Comparison of ENCODE assay signal across 18 cellular contexts in the genomic region with DNA sequence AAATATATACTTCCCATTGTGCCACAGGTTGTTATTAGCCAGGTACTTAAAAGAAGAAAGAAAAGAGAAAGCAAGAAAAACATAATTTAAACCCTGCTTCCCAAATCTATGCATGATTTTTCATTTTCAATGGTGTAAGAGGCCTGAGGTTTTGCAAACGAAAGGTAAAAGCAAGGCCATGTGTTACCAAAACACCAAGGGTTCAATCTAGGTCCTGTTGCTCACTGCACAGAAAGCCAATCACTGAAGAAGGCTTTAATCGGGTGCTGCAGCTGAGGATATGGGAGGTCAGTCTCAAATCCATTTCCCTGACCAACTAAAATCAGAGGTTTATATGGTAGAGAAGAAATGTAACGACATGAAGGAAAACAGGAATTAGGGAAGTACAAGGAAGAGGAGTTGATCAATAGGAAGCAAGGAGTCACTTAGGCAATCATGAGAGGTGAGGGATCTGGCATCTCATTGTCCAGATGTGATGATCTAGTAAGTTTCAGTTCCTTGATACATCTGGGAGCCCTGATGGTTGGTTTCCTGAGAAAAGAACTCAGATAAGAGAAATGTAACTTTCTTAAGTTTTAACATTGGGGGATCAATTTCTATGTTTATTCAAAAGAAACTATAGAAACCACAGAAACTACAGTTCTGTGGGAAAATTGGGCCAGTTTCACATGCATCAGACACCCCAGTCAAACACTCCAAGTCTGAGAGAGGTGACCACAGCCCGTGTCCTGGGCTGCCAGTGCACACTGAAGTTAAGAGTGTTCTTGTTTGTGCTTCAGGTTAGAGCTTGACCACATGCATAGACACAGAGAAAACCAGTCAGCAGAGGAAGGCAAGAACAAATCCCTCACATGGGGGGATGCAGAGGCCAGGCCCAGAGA. TPM values are rescaled to one million over a fixed set of nuclear protein-coding genes. Genes with fewer than 3 reads are reported as not detected.
A peak's percentile ranks its signal among the peaks of the same experiment; 100 is the strongest.
DNase-seq lines count a peak whose midpoint lies in the region; ATAC-seq, FAIRE-seq and TF ChIP-seq lines count a peak whose summit lies in the region.
"Had no signal": no experiment of that assay in that cellular context is flagged by ENCODE, and none has a peak within 500 bp of the region (broad histone marks: within the 10 kb centered on the region; RNA-seq: fewer than 3 reads in every experiment).

No MANE protein-coding gene starts in this region.

- H2AFZ ChIP-seq in GM12878 (ENCODE audit: control insufficient read depth, low read depth, low read length) = no peak overlapping the region

- CTCF ChIA-PET in GM12878 (lab: Yijun Ruan, JAX) = interaction anchor here (0.9 kb wide), 1 partner anchor 18 kb away, joined by 4 read pairs; no protein-coding TSS in a partner anchor

- no peak overlapping the region for H3K9ac ChIP-seq in GM12878 (ENCODE audit: control insufficient read depth, insufficient read depth, low read length)

- H3K27me3 ChIP-seq in GM12878 (replicated peaks in 1 of 2; ENCODE audit: control insufficient read depth in 2 of 2, insufficient read depth in 2 of 2, low read length in 1 of 2) = no peaks in the 10 kb centered on the region

- no peak for TF ChIP-seq EP300 in GM12878 (IDR thresholded peaks at IDR 0.05; ENCODE audit: borderline replicate concordance in 1 of 2, control insufficient read depth in 1 of 2, low read depth in 2 of 2, low read length in 2 of 2)

- TF ChIP-seq RAD21 in GM12878 (IDR thresholded peaks at IDR 0.05; ENCODE audit: insufficient read depth, low read depth, low read length) = no peak

- in situ Hi-C loops in GM12878 (cut with MboI) = no loop called here

- intact Hi-C loops in GM12878 (cut with micrococcal nuclease; ENCODE audit: unreplicated experiment) = no loop called here

- no peak overlapping the region for H3K4me3 ChIP-seq in GM12865 (ENCODE audit: low read depth, low read length)
- no peak overlapping the region for H3K4me3 ChIP-seq in GM12878

- 31% methylated on average over 4 of the region's 4 CpGs for WGBS in GM12878 (ENCODE audit: insufficient coverage, insufficient replicate concordance, low lambda C conversion rate, missing lambda C conversion rate)

- H4K20me1 ChIP-seq in GM12878 (ENCODE audit: control insufficient read depth, insufficient read depth) = no peaks in the 10 kb centered on the region

- H3K9me3 ChIP-seq in GM12878 (replicated peaks; ENCODE audit: control insufficient read depth, insufficient read depth, low read length) = peaks cover 5% of the 10 kb centered on the region; the same call in 1 of the 3 replicates

- H3K4me2 ChIP-seq in GM12878 (ENCODE audit: control insufficient read depth, insufficient read depth) = peak overlapping the region; percentile 13; the same call in 1 of the 2 replicates

- TF ChIP-seq CTCF in GM12865 (IDR thresholded peaks at IDR 0.05; ENCODE audit: insufficient read depth, low read depth, low read length, missing control alignments) (no peak), GM12878 (IDR thresholded peaks at IDR 0.05 in 2 of 3, conservative IDR thresholded peaks at IDR 0.05 in 1 of 3; ENCODE audit: control insufficient read depth in 2 of 3, extremely low read depth in 1 of 3, insufficient read depth in 1 of 3, low read depth in 3 of 3, low read length in 3 of 3) (no peak)

- no TSS peak for BruUV-seq in GM12878 (replicated peaks; lab: Mats Ljungman, UMichigan)

- SMC1A ChIA-PET in GM12878 (lab: Charles Lee; ENCODE audit: uncharacterized antibody, unreplicated experiment) = no interaction called here

- TF ChIP-seq POLR2A in GM12878 (IDR thresholded peaks at IDR 0.05; ENCODE audit: low read depth, low read length) = no peak

- peak; percentile 69 for DNase-seq in GM12865 (ENCODE audit: low read depth)
- peak; percentile 94 for DNase-seq in MV-4-11 (lab: John Stamatoyannopoulos, UW)
- peak; percentile 23 for DNase-seq in GM12878 (ENCODE audit: low read depth, low spot score)
- DNase-seq in NCI-H1048 (lab: John Stamatoyannopoulos, UW) = no peak
- no peak for DNase-seq in GM19240 (ENCODE audit: insufficient read length, low spot score)
- DNase-seq in NCI-H146 (lab: John Stamatoyannopoulos, UW) = no peak
- DNase-seq: DMS 273 treated with DMSO at 0.1 percent for 48 hours, HFFc6, NCI-H1092, NCI-H2081 treated with DMSO at 0.1 percent for 48 hours, NCI-H524, SW 1271 had no signal

- H3K4me1 ChIP-seq in GM12878 (ENCODE audit: control insufficient read depth, insufficient read depth, low read length) = peaks cover 3% of the 10 kb centered on the region; the same call in 1 of the 2 replicates

- POLR2A ChIA-PET in GM12878 (lab: Charles Lee) = no interaction called here

- H3K27ac ChIP-seq in GM12878 (ENCODE audit: control insufficient read depth, insufficient read depth) = no peak overlapping the region
- H3K27ac ChIP-seq: C4-2B, RWPE1 had no signal

- no peaks in the 10 kb centered on the region for H3K79me2 ChIP-seq in GM12878 (ENCODE audit: control insufficient read depth, insufficient read depth, low read length)

- ATAC-seq in GM18909 (IDR thresholded peaks at IDR 0.05; ENCODE audit: poor library complexity, unreplicated experiment) (peak; percentile 60), GM12878 (peak; percentile 37; the same call in 1 of the 3 replicates)

- no peak for FAIRE-seq in GM12878 (lab: Jason Lieb, UNC)
- FAIRE-seq: H54 had no signal

- RAD21 ChIA-PET in GM12878 (lab: Charles Lee; ENCODE audit: unreplicated experiment) = no interaction called here

- H3K36me3 ChIP-seq in GM12878 (ENCODE audit: control insufficient read depth in 2 of 2, insufficient read depth in 2 of 2, low read length in 1 of 2) = no peaks in the 10 kb centered on the region

TF ChIP-seq in GM12878, 131 proteins besides CTCF, POLR2A, EP300 and RAD21 (continues in another document):
- TF ChIP-seq POLR2AphosphoS2 (IDR thresholded peaks at IDR 0.05; ENCODE audit: low read depth, low read length) (no peak), TCF3 (IDR thresholded peaks at IDR 0.05; ENCODE audit: borderline replicate concordance, insufficient read depth, low read depth, low read length) (no peak), SPI1 (IDR thresholded peaks at IDR 0.05; ENCODE audit: borderline replicate concordance, insufficient read depth, low read depth, low read length) (peak; percentile 40; the same call in 1 of the 2 replicates), PAX8 (IDR thresholded peaks at IDR 0.05) (no peak), MTA3 (IDR thresholded peaks at IDR 0.05; ENCODE audit: borderline replicate concordance, low read length) (no peak), CHD2 (IDR thresholded peaks at IDR 0.05; ENCODE audit: borderline replicate concordance, low read depth, low read length) (no peak), MEF2A (IDR thresholded peaks at IDR 0.05; ENCODE audit: insufficient read depth, low read depth, low read length) (no peak), CHD1 (IDR thresholded peaks at IDR 0.05; ENCODE audit: low read depth, low read length) (no peak), BMI1 (IDR thresholded peaks at IDR 0.05; ENCODE audit: borderline replicate concordance) (no peak)
- TF ChIP-seq, protein P1, sequence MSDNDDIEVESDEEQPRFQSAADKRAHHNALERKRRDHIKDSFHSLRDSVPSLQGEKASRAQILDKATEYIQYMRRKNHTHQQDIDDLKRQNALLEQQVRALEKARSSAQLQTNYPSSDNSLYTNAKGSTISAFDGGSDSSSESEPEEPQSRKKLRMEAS (IDR thresholded peaks at IDR 0.05; ENCODE audit: low read depth, low read length) = no peak
- TF ChIP-seq, protein P2, sequence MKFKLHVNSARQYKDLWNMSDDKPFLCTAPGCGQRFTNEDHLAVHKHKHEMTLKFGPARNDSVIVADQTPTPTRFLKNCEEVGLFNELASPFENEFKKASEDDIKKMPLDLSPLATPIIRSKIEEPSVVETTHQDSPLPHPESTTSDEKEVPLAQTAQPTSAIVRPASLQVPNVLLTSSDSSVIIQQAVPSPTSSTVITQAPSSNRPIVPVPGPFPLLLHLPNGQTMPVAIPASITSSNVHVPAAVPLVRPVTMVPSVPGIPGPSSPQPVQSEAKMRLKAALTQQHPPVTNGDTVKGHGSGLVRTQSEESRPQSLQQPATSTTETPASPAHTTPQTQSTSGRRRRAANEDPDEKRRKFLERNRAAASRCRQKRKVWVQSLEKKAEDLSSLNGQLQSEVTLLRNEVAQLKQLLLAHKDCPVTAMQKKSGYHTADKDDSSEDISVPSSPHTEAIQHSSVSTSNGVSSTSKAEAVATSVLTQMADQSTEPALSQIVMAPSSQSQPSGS (IDR thresholded peaks at IDR 0.05; ENCODE audit: low read length) = 0 out of 2 replicates have a peak, but pooled peaks have one; percentile 24
- TF ChIP-seq, protein P3, sequence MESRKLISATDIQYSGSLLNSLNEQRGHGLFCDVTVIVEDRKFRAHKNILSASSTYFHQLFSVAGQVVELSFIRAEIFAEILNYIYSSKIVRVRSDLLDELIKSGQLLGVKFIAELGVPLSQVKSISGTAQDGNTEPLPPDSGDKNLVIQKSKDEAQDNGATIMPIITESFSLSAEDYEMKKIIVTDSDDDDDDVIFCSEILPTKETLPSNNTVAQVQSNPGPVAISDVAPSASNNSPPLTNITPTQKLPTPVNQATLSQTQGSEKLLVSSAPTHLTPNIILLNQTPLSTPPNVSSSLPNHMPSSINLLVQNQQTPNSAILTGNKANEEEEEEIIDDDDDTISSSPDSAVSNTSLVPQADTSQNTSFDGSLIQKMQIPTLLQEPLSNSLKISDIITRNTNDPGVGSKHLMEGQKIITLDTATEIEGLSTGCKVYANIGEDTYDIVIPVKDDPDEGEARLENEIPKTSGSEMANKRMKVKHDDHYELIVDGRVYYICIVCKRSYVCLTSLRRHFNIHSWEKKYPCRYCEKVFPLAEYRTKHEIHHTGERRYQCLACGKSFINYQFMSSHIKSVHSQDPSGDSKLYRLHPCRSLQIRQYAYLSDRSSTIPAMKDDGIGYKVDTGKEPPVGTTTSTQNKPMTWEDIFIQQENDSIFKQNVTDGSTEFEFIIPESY (IDR thresholded peaks at IDR 0.05) = no peak

RNA-seq across cellular contexts. Expression of a gene that starts 18.1 kb away (rescaled TPM):
- total RNA-seq in GM12878 (2013; cell fraction: nucleolus; rRNA removed) = not detected in 2 replicates
- not detected in 2 replicates for total RNA-seq in GM12878 (2014; rRNA removed)
- not detected in 2 replicates for total RNA-seq in GM12878 (2014; rRNA removed; fragmentation: Illumina TruSeq; extraction: Trizol)
- 0.15 and 0.43 TPM in 2 replicates for total RNA-seq in GM12878 (2021)
- not detected for polyA plus RNA-seq in GM12878 (2011; ENCODE audit: low read depth)
- polyA plus RNA-seq in GM12878 (2011; rRNA removed) = 0.07 TPM in 1 of 2 replicates, not detected in the other
- polyA plus RNA-seq in GM12878 (2011; cell fraction: cytosol; rRNA removed) = not detected in 2 replicates
- polyA plus RNA-seq in GM12878 (2011; cell fraction: nucleus; rRNA removed) = not detected in 2 replicates
- polyA plus RNA-seq in GM12878 (2012) = not detected in 2 replicates
- polyA plus RNA-seq in GM12878 (2014; fragmentation: Illumina TruSeq; extraction: Trizol) = not detected in 2 replicates
- polyA plus RNA-seq in GM12878 (2014; fragmentation: Nextera tagmentation; extraction: Ambion mirVana) = not detected
- not detected in 2 replicates for polyA plus RNA-seq in GM12878 (2014; rRNA removed)
- under 1 TPM in 1 of 2 experiments, not detected in 1; 0.16 TPM for polyA plus RNA-seq in GM12878 (2016; fragmentation: Nextera tagmentation; extraction: Ambion mirVana)
- 0.10 and 0.22 TPM in 2 replicates for polyA minus RNA-seq in GM12878 (2011; rRNA and poly(A)+ RNA removed)
- polyA minus RNA-seq in GM12878 (2011; cell fraction: cytosol; rRNA and poly(A)+ RNA removed) = not detected in 2 replicates
- not detected in 2 replicates for polyA minus RNA-seq in GM12878 (2011; cell fraction: nucleus; rRNA and poly(A)+ RNA removed)
- total RNA-seq: OCI-LY7; T-helper 2 cell treated with Interferon-gamma antibody and Interleukin-4, amounts not matched to agents 100 ng/mL and 5 ng/mL, for 36 hours had no signal

Comparison
In these comparisons a context has a peak if more than half of its experiments do, and no peak if none do; other contexts are left out.
1. DNase-seq: peak in GM12865 (single experiment), MV-4-11 (single experiment) and GM12878 (single experiment); none in NCI-H1048 (single experiment), GM19240 (single experiment) and NCI-H146 (single experiment).